ENCODE assay signal across 28 cellular contexts in the genomic region with DNA sequence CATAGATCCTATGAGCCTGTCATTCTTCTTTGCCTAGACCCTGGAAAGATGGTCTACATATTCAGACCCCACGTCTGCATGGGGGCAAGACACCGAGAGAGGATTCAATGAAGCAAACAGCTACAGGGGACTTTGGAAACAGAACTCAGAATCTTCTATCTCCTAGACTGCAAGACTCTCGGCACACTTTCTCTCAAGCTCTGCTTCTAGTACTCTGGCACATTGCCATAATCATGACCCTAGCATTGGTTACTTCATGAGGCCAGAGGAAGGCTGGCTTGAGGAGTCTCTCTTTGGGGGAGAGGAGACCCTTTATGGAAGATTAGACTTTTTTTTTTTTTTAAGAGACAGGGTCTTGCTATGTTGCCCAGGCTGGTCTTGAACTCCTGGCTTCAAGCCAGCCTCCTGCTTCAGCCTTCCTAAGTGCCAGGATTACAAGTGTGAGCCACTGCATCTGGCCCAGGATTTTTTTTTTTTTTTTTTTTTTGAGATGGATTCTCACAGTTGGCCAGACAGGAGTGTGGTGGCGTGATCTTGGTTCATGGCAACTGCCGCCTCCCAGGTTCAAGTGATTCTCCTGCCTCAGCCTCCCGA. TPM values are rescaled to one million over a fixed set of nuclear protein-coding genes. Genes with fewer than 3 reads are reported as not detected.
DNase-seq lines count a peak whose midpoint lies in the region; ATAC-seq and TF ChIP-seq lines count a peak whose summit lies in the region.
"Had no signal": no experiment of that assay in that cellular context is flagged by ENCODE, and none has a peak within 500 bp of the region (broad histone marks: within the 10 kb centered on the region; RNA-seq: fewer than 3 reads in every experiment).

No MANE protein-coding gene starts in this region.

- H3K36me3 Mint-ChIP-seq in osteocyte (ENCODE audit: unreplicated experiment): peaks cover 5% of the 10 kb centered on the region
- H3K36me3 Mint-ChIP-seq in activated T-cell treated with anti-CD3 and anti-CD28 coated beads, Interleukin-2, amount 50 U/mL, for 4 hours (ENCODE audit: insufficient read depth): no peaks in the 10 kb centered on the region
- H3K36me3 Mint-ChIP-seq: activated CD4-positive, alpha-beta memory T cell treated with anti-CD3 and anti-CD28 coated beads for 36 hours; activated naive CD8-positive, alpha-beta T cell treated with anti-CD3 and anti-CD28 coated beads for 36 hours; CD4-positive, alpha-beta memory T cell; memory B cell had no signal

- peaks cover 18% of the 10 kb centered on the region for H3K4me1 Mint-ChIP-seq in osteocyte (ENCODE audit: unreplicated experiment)
- H3K4me1 Mint-ChIP-seq in activated T-cell treated with anti-CD3 and anti-CD28 coated beads, Interleukin-2, amount 50 U/mL, for 4 hours (ENCODE audit: low read depth): no peaks in the 10 kb centered on the region
- H3K4me1 Mint-ChIP-seq: activated naive CD8-positive, alpha-beta T cell treated with anti-CD3 and anti-CD28 coated beads for 36 hours; CD4-positive, alpha-beta memory T cell; memory B cell had no signal

- H3K27me3 Mint-ChIP-seq in osteocyte (ENCODE audit: unreplicated experiment): peaks cover 3% of the 10 kb centered on the region
- H3K27me3 Mint-ChIP-seq in activated T-cell treated with anti-CD3 and anti-CD28 coated beads, Interleukin-2, amount 50 U/mL, for 4 hours (ENCODE audit: low read depth): peaks cover 35% of the 10 kb centered on the region

- peak; percentile 14 for DNase-seq in DMS79 treated with DMSO at 0.1 percent for 48 hours (lab: John Stamatoyannopoulos, UW)
- no peak for DNase-seq in DMS79 (lab: John Stamatoyannopoulos, UW)
- DNase-seq in NCI-H146 (lab: John Stamatoyannopoulos, UW): peak; percentile 39
- DNase-seq in choroid plexus epithelial cell (ENCODE audit: low read depth): peak; percentile 70
- no peak for DNase-seq in osteocyte (ENCODE audit: extremely low spot score, unreplicated experiment)
- DNase-seq in C1 segment of cervical spinal cord (lab: John Stamatoyannopoulos, UW): no peak
- no peak for DNase-seq in GF-D8 (lab: John Stamatoyannopoulos, UW)
- DNase-seq in activated T-cell treated with anti-CD3 and anti-CD28 coated beads, Interleukin-2, amount 50 U/mL, for 4 hours: no peak
- DNase-seq: activated CD4-positive, alpha-beta memory T cell treated with anti-CD3 and anti-CD28 coated beads for 36 hours; activated CD8-positive, alpha-beta memory T cell treated with anti-CD3 and anti-CD28 coated beads, Interleukin-2, amount 50 U/mL, for 4 hours; activated naive CD8-positive, alpha-beta T cell treated with anti-CD3 and anti-CD28 coated beads for 36 hours; CD4-positive, alpha-beta memory T cell; dermis blood vessel endothelial cell; esophagus squamous epithelium; foreskin melanocyte; left colon; NCI-H1436; NCI-H526 treated with DMSO at 0.1 percent for 48 hours; occipital lobe; stimulated activated naive CD4-positive, alpha-beta T cell; T-helper 1 cell had no signal

- no peak overlapping the region for H3K4me3 Mint-ChIP-seq in osteocyte (ENCODE audit: unreplicated experiment)
- H3K4me3 Mint-ChIP-seq in activated T-cell treated with anti-CD3 and anti-CD28 coated beads, Interleukin-2, amount 50 U/mL, for 4 hours: no peak overlapping the region
- H3K4me3 Mint-ChIP-seq: activated CD4-positive, alpha-beta memory T cell treated with anti-CD3 and anti-CD28 coated beads for 36 hours; activated naive CD8-positive, alpha-beta T cell treated with anti-CD3 and anti-CD28 coated beads for 36 hours; CD4-positive, alpha-beta memory T cell; memory B cell had no signal

- peak overlapping the region; percentile 8 for H3K27ac Mint-ChIP-seq in osteocyte (ENCODE audit: unreplicated experiment)
- H3K27ac Mint-ChIP-seq: activated CD4-positive, alpha-beta memory T cell treated with anti-CD3 and anti-CD28 coated beads for 36 hours; activated naive CD8-positive, alpha-beta T cell treated with anti-CD3 and anti-CD28 coated beads for 36 hours; CD4-positive, alpha-beta memory T cell; memory B cell had no signal

- TF ChIP-seq CTCF in choroid plexus epithelial cell (conservative IDR thresholded peaks at IDR 0.05; ENCODE audit: low read depth, low read length) (no peak), osteocyte (IDR thresholded peaks at IDR 0.05) (no peak)

- peaks cover 16% of the 10 kb centered on the region for H3K9me3 Mint-ChIP-seq in osteocyte (ENCODE audit: unreplicated experiment)
- H3K9me3 Mint-ChIP-seq in activated T-cell treated with anti-CD3 and anti-CD28 coated beads, Interleukin-2, amount 50 U/mL, for 4 hours: peaks cover 6% of the 10 kb centered on the region

- H3K4me3 ChIP-seq in choroid plexus epithelial cell (ENCODE audit: low read depth, low read length): no peak overlapping the region
- H3K4me3 ChIP-seq: ascending aorta, esophagus squamous epithelium, SJCRH30, suprapubic skin had no signal

- no peak for ATAC-seq in activated T-cell treated with anti-CD3 and anti-CD28 coated beads, Interleukin-2, amount 50 U/mL, for 4 hours
- ATAC-seq: activated CD4-positive, CD25-positive, alpha-beta regulatory T cell treated with anti-CD3 and anti-CD28 coated beads, Interleukin-2, amount 50 U/mL, for 24 hours; left colon had no signal

RNA-seq across cellular contexts. Expression of a gene that starts 20.7 kb away (rescaled TPM):
- 14.1 and 15.0 TPM in 2 replicates for total RNA-seq in osteocyte
- under 1 TPM; 0.08 to 0.16 (median 0.10) TPM for total RNA-seq in activated T-cell treated with anti-CD3 and anti-CD28 coated beads, Interleukin-2, amount 50 U/mL, for 4 hours
- total RNA-seq: CD4-positive, alpha-beta memory T cell; G401; HT-29 had no signal

Comparison
In these comparisons a context has a peak if more than half of its experiments do, and no peak if none do; other contexts are left out.
1. DNase-seq: peak in DMS79 treated with DMSO at 0.1 percent for 48 hours (single experiment), NCI-H146 (single experiment) and choroid plexus epithelial cell (single experiment); none in DMS79 (single experiment), osteocyte (single experiment), C1 segment of cervical spinal cord (0 of 14), GF-D8 (single experiment) and activated T-cell treated with anti-CD3 and anti-CD28 coated beads, Interleukin-2, amount 50 U/mL, for 4 hours (single experiment).
2. RNA of a gene that starts 20.7 kb away (total RNA-seq): 14.1 to 15.0 TPM in osteocyte; 0.08 to 0.16 TPM in activated T-cell treated with anti-CD3 and anti-CD28 coated beads, Interleukin-2, amount 50 U/mL, for 4 hours; every median in the first group is over 10 times any median in the second.